Comparison of ENCODE assay signal across 25 cellular contexts in the genomic region with DNA sequence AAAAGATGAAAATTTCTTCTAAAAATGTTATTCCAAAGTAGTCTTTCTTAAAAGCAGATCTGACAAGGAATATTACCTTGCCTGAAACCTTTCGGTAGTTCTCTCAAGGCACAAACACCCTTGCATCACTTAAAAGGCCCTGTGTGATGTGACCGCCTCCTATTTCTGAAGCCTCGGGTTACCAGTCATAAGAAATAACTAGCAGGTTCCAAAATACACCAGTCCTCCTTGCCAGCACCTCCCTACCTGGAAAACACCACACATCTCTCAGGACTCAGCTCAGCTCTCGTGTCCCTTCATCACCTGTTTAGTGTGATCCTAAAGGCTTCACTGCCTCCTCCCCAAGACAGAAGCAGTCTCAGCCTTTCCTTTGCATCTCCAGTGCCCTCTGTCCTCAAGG.
"Had no signal": no experiment of that assay in that cellular context is flagged by ENCODE, and none has a peak within 500 bp of the region (broad histone marks: within the 10 kb centered on the region; RNA-seq: fewer than 3 reads in every experiment).

No MANE protein-coding gene starts in this region.

- H3K4me2 ChIP-seq: hepatocyte had no signal

- H3K4me1 ChIP-seq: pancreas, right lobe of liver, stomach, testis, thyroid gland, transverse colon, upper lobe of left lung, vagina had no signal

- H2AFZ ChIP-seq: hepatocyte had no signal

- H3K36me3 ChIP-seq: left ventricle myocardium inferior, pancreas, right atrium auricular region, thyroid gland, transverse colon, upper lobe of left lung had no signal

- H3K27ac Mint-ChIP-seq: mesothelial cell of epicardium; nephron; stimulated activated naive B cell treated with anti-CD40 and anti-IgM and Interleukin-4, amounts not matched to agents 10 μg/mL and 1 μg/mL and 100 μg/mL, for 72 hours had no signal

- H3K36me3 Mint-ChIP-seq: mesothelial cell of epicardium had no signal

- H3K27me3 Mint-ChIP-seq: naive B cell; stimulated activated naive B cell treated with anti-CD40 and anti-IgM and Interleukin-4, amounts not matched to agents 10 μg/mL and 1 μg/mL and 100 μg/mL, for 72 hours had no signal

- DNase-seq: islet precursor cell; left ventricle myocardium inferior; mesendoderm; naive B cell; pancreas; right lobe of liver; stimulated activated CD4-positive, alpha-beta T cell treated with anti-CD3 and anti-CD28 coated beads, Interleukin-12 subunit alpha, Interleukin-12 subunit beta, amount 100 ng/mL, for 4 hours; stimulated activated CD4-positive, alpha-beta T cell treated with anti-CD3 and anti-CD28 coated beads, Interleukin-15, amount 100 ng/mL, for 24 hours; stimulated activated CD4-positive, alpha-beta T cell treated with anti-CD3 and anti-CD28 coated beads, Interleukin-2, amount 100 ng/mL, for 24 hours; stimulated activated CD4-positive, alpha-beta T cell treated with anti-CD3 and anti-CD28 coated beads, Interleukin-4, amount 100 ng/mL, for 1 hour; stimulated activated naive B cell treated with anti-CD40 and anti-IgM and Interleukin-4, amounts not matched to agents 10 μg/mL and 1 μg/mL and 100 μg/mL, for 72 hours; stimulated activated naive CD8-positive, alpha-beta T cell treated with anti-CD3 and anti-CD28 coated beads, Interleukin-15, Interleukin-2, amounts not matched to agents 100 U/mL and 50 U/mL, for 24 hours; stomach; testis; thyroid gland; transverse colon; upper lobe of left lung had no signal

- H3K27ac ChIP-seq: hepatocyte, pancreas, right atrium auricular region, right lobe of liver, stomach, testis, thyroid gland, transverse colon, upper lobe of left lung, vagina had no signal

- ATAC-seq: right lobe of liver; stimulated activated naive B cell treated with anti-CD40 and anti-IgM and Interleukin-4, amounts not matched to agents 10 μg/mL and 1 μg/mL and 100 μg/mL, for 72 hours; stimulated activated naive CD8-positive, alpha-beta T cell treated with anti-CD3 and anti-CD28 coated beads, Interleukin-15, Interleukin-2, amounts not matched to agents 100 U/mL and 50 U/mL, for 24 hours had no signal

- H3K27me3 ChIP-seq: hepatocyte, pancreas, right atrium auricular region, right lobe of liver, stomach, testis, thyroid gland, transverse colon, upper lobe of left lung, vagina had no signal

- H3K9me3 ChIP-seq: left ventricle myocardium inferior, pancreas, right atrium auricular region, right lobe of liver, stomach, testis, thyroid gland, transverse colon, upper lobe of left lung, vagina had no signal

- H3K79me2 ChIP-seq: hepatocyte had no signal

- H3K4me3 ChIP-seq: hepatocyte, left ventricle myocardium inferior, lung, pancreas, right atrium auricular region, right lobe of liver, skin epidermis, stomach, testis, thyroid gland, transverse colon, upper lobe of left lung, vagina had no signal

- H3K4me3 Mint-ChIP-seq: mesothelial cell of epicardium; naive B cell; nephron; neural crest cell; stimulated activated naive B cell treated with anti-CD40 and anti-IgM and Interleukin-4, amounts not matched to agents 10 μg/mL and 1 μg/mL and 100 μg/mL, for 72 hours had no signal

- H3K4me1 Mint-ChIP-seq: naive B cell, nephron, neural crest cell had no signal

- H3K9me3 Mint-ChIP-seq: mesothelial cell of epicardium; naive B cell; nephron; neural crest cell; stimulated activated naive B cell treated with anti-CD40 and anti-IgM and Interleukin-4, amounts not matched to agents 10 μg/mL and 1 μg/mL and 100 μg/mL, for 72 hours had no signal
